In the genomic region with DNA sequence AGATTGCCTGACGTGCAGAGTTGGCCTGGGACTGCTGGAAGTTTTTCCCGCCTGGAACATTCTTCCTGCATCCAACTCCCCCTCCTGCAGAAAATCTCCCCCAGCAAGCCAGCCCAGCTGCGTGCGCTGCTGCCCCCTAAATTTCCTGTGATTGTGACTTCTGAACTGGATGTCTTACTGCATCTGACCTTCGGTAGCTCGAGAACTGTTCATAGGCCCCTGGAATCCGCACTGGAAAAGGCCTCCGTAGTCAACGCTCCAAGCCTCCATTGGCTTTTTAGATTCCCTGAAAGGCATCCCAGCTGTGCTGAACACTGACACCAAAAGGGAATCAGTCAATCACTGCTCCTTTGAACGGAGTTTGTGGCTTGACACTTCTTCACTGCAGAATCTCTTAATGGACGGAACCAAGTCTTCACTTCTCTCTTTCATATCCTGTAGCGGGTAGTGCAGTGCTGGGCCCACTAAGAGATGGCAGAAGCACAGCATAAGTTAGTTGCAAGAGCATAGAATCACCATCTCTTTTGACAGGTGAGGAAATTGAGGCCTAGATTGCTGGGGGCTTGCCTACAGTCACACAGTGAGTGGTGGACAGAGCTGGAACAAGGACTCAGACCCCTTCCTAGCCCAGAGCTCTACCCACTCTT, we compare ENCODE assay signal across 1 cellular context.
TF ChIP-seq lines count a peak whose summit lies in the region.

No MANE protein-coding gene starts in this region.

TF ChIP-seq in IMR-90, 13 proteins besides CTCF, POLR2A, EP300 and RAD21 (continued from another document):
- TF ChIP-seq, protein P1, sequence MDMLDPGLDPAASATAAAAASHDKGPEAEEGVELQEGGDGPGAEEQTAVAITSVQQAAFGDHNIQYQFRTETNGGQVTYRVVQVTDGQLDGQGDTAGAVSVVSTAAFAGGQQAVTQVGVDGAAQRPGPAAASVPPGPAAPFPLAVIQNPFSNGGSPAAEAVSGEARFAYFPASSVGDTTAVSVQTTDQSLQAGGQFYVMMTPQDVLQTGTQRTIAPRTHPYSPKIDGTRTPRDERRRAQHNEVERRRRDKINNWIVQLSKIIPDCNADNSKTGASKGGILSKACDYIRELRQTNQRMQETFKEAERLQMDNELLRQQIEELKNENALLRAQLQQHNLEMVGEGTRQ (IDR thresholded peaks at IDR 0.05; ENCODE audit: low read depth, low read length), result no peak
- TF ChIP-seq MAZ (IDR thresholded peaks at IDR 0.05; ENCODE audit: borderline replicate concordance, low read depth, low read length) (no peak), RCOR1 (IDR thresholded peaks at IDR 0.05; ENCODE audit: insufficient replicate concordance, low read length) (no peak), NFE2L2 (IDR thresholded peaks at IDR 0.05; ENCODE audit: low read depth, low read length) (no peak), MAFK (IDR thresholded peaks at IDR 0.05; ENCODE audit: low read depth, low read length) (no peak), CEBPB (IDR thresholded peaks at IDR 0.05; ENCODE audit: low read depth, low read length) (no peak)
- TF ChIP-seq, protein P2, sequence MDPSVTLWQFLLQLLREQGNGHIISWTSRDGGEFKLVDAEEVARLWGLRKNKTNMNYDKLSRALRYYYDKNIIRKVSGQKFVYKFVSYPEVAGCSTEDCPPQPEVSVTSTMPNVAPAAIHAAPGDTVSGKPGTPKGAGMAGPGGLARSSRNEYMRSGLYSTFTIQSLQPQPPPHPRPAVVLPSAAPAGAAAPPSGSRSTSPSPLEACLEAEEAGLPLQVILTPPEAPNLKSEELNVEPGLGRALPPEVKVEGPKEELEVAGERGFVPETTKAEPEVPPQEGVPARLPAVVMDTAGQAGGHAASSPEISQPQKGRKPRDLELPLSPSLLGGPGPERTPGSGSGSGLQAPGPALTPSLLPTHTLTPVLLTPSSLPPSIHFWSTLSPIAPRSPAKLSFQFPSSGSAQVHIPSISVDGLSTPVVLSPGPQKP (IDR thresholded peaks at IDR 0.05; ENCODE audit: borderline replicate concordance, low read depth, low read length), result no peak
TF ChIP-seq in IMR-90: peak in this region for 0.
